Comparison of ENCODE assay signal across 8 cellular contexts in the genomic region with DNA sequence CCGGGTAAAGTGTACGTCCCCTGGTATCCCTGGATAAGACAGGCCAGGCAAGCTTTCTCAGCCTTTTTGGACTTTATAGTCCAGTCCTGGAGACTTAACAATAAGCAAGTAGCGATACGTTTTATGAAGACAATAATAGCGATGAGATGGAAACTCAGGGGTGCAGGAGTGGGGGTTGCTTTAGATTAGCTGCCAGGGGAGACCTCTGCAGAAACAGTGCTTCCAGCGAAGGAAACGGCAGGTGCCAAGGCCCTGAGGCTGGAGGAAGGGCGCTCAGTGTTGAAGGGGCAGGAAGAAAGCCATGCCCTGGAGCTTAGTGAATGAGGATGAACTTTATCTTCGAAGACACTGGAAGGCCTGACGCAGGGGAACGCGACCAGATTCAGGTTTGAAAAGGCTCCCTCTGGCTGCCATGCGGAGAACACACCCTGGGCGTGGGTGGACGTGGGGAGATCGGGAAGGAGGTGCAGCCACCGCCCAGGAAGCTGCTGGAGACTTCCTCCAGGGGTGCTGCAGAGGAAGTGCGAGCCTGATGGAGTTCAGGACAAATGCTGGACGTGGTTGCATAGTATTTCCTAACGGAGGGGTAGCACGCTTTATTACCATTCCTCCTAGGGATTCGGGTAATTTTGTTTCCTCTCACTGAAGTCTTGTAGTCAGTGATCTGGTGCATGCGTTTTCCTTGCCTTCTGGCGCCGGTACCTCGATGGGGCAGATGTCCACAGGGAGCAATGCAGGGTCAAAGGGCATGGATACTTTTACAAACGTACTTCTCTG.
A peak's percentile ranks its signal among the peaks of the same experiment; 100 is the strongest.
DNase-seq lines count a peak whose midpoint lies in the region; ATAC-seq lines count a peak whose summit lies in the region.

No MANE protein-coding gene starts in this region.

- peak; percentile 54 to 85 (median 72) for DNase-seq in T-helper 1 cell
- DNase-seq in caudate nucleus (lab: John Stamatoyannopoulos, UW), result no peak
- peak; percentile 93 for DNase-seq in kidney tubule cell (ENCODE audit: low spot score)
- DNase-seq in stimulated activated CD4-positive, alpha-beta T cell treated with anti-CD3 and anti-CD28 coated beads, Interleukin-2, amount 100 ng/mL, for 24 hours, result peak; percentile 85 to 88
- no peak for DNase-seq in NCI-H2227 (lab: John Stamatoyannopoulos, UW; ENCODE audit: unreplicated experiment)
- no peak for DNase-seq in NCI-H345 treated with DMSO at 0.1 percent for 48 hours (lab: John Stamatoyannopoulos, UW; ENCODE audit: unreplicated experiment)

- ATAC-seq in GM18867 (IDR thresholded peaks at IDR 0.05; ENCODE audit: unreplicated experiment) (peak; percentile 49), HG03066 (IDR thresholded peaks at IDR 0.05; ENCODE audit: low read depth, unreplicated experiment) (peak; percentile 40)

- peak overlapping the region; percentile 99 for H3K27ac ChIP-seq in caudate nucleus (ENCODE audit: low read depth, low read length)

Comparison
In these comparisons a context has a peak if more than half of its experiments do, and no peak if none do; other contexts are left out.
1. DNase-seq: peak in T-helper 1 cell (5 of 5), kidney tubule cell (single experiment) and stimulated activated CD4-positive, alpha-beta T cell treated with anti-CD3 and anti-CD28 coated beads, Interleukin-2, amount 100 ng/mL, for 24 hours (2 of 2); none in caudate nucleus (0 of 61), NCI-H2227 (single experiment) and NCI-H345 treated with DMSO at 0.1 percent for 48 hours (single experiment).